16 cellular contexts compared by ENCODE assay signal in genomic region chr11:62433141-62433543, GRCh38. TPM values are rescaled to one million over a fixed set of nuclear protein-coding genes. Genes with fewer than 3 reads are reported as not detected.
DNase-seq lines count a peak whose midpoint lies in the region; ATAC-seq and TF ChIP-seq lines count a peak whose summit lies in the region.
"Had no signal": no experiment of that assay in that cellular context is flagged by ENCODE, and none has a peak within 500 bp of the region (broad histone marks: within the 10 kb centered on the region; RNA-seq: fewer than 3 reads in every experiment).

No MANE protein-coding gene starts in this region.

- ATAC-seq in thoracic aorta (ENCODE audit: insufficient number of reproducible peaks, low FRiP score, low read depth) (no peak), GM18907 (IDR thresholded peaks at IDR 0.05; ENCODE audit: unreplicated experiment) (no peak)
- ATAC-seq: activated naive CD8-positive, alpha-beta T cell treated with anti-CD3 and anti-CD28 coated beads, Interleukin-2, amount 50 U/mL, for 24 hours; activated T-cell treated with anti-CD3 and anti-CD28 coated beads, Interleukin-2, amount 50 U/mL, for 4 hours; naive thymus-derived CD4-positive, alpha-beta T cell had no signal

- H3K9ac ChIP-seq in mesenchymal stem cell (ENCODE audit: low read length) (no peak overlapping the region), endodermal cell (ENCODE audit: extremely low read depth, low read length, poor library complexity, severe bottlenecking) (no peak overlapping the region)

- BruUV-seq in A673 (replicated peaks; lab: Mats Ljungman, UMichigan), result no TSS peak

- intact Hi-C loops in A673 (cut with micrococcal nuclease; ENCODE audit: unreplicated experiment), result no loop called here

- H3K27ac ChIP-seq in mesenchymal stem cell (ENCODE audit: low read length, poor library complexity, severe bottlenecking) (peak overlapping the region; percentile 93), thoracic aorta (peak overlapping the region; percentile 54 to 72), A673 (ENCODE audit: low read depth, low read length, poor library complexity, severe bottlenecking) (no peak overlapping the region), endodermal cell (ENCODE audit: low read depth, low read length) (no peak overlapping the region)
- H3K27ac ChIP-seq: colonic mucosa had no signal

- POLR2A ChIA-PET in A673 (lab: Charles Lee; ENCODE audit: low non-redundant PET), result no interaction called here

- H4K8ac ChIP-seq in mesenchymal stem cell (ENCODE audit: low read length), result no peak overlapping the region

- DNase-seq in NCI-H1694 treated with DMSO at 0.1 percent for 48 hours (lab: John Stamatoyannopoulos, UW), result peak; percentile 26
- DNase-seq in NCI-H1694 (lab: John Stamatoyannopoulos, UW), result no peak
- peak; percentile 28 for DNase-seq in astrocyte of the hippocampus (ENCODE audit: low read depth, low spot score)
- DNase-seq in mesenchymal stem cell, result no peak
- no peak for DNase-seq in thoracic aorta (ENCODE audit: low spot score)
- no peak for DNase-seq in A673 (ENCODE audit: low spot score)
- no peak for DNase-seq in endodermal cell
- DNase-seq: 8988T; activated CD4-positive, alpha-beta T cell treated with anti-CD3 and anti-CD28 coated beads for 1 hour; activated naive CD8-positive, alpha-beta T cell treated with anti-CD3 and anti-CD28 coated beads, Interleukin-2, amount 50 U/mL, for 24 hours; activated T-cell treated with anti-CD3 and anti-CD28 coated beads, Interleukin-2, amount 50 U/mL, for 4 hours; colonic mucosa; naive thymus-derived CD4-positive, alpha-beta T cell; NCI-H146 had no signal

- H3K27me3 ChIP-seq in mesenchymal stem cell (ENCODE audit: control insufficient read depth in 1 of 2, insufficient read depth in 1 of 2, low read length in 2 of 2), result no peaks in the 10 kb centered on the region
- no peaks in the 10 kb centered on the region for H3K27me3 ChIP-seq in thoracic aorta (replicated peaks; ENCODE audit: insufficient read depth)
- no peaks in the 10 kb centered on the region for H3K27me3 ChIP-seq in A673 (replicated peaks; ENCODE audit: insufficient read depth, low read depth, low read length, poor library complexity)
- H3K27me3 ChIP-seq in endodermal cell (ENCODE audit: control insufficient read depth, insufficient read depth, low read length, poor library complexity, severe bottlenecking), result no peaks in the 10 kb centered on the region
- H3K27me3 ChIP-seq: colonic mucosa had no signal

- WGBS in mesenchymal stem cell, result 64% methylated on average over 4 of the region's 7 CpGs
- 79 to 89% methylated on average over 5 to 7 of the region's 7 CpGs for WGBS in endodermal cell (ENCODE audit: insufficient coverage in 1 of 2, insufficient read length in 1 of 2), 2 experiments

- H3K36me3 ChIP-seq in mesenchymal stem cell (ENCODE audit: control insufficient read depth in 1 of 2, insufficient read depth in 2 of 2, low read depth in 1 of 2, low read length in 2 of 2), result peaks cover 0 to 2% of the 10 kb centered on the region in 2 experiments
- no peaks in the 10 kb centered on the region for H3K36me3 ChIP-seq in thoracic aorta
- H3K36me3 ChIP-seq in A673 (ENCODE audit: insufficient read depth, low read length, poor library complexity, severe bottlenecking), result no peaks in the 10 kb centered on the region
- no peaks in the 10 kb centered on the region for H3K36me3 ChIP-seq in endodermal cell (ENCODE audit: control insufficient read depth, insufficient read depth, low read length)
- H3K36me3 ChIP-seq: colonic mucosa had no signal

- H2AK5ac ChIP-seq in mesenchymal stem cell (ENCODE audit: low read length, severe bottlenecking), result peak overlapping the region; percentile 86

- H3K27ac Mint-ChIP-seq in endodermal cell, result no peak overlapping the region

- H2BK5ac ChIP-seq in mesenchymal stem cell (ENCODE audit: low read depth, low read length, poor library complexity, severe bottlenecking), result peak overlapping the region; percentile 75

- H2BK12ac ChIP-seq in mesenchymal stem cell (ENCODE audit: low read length in 2 of 2), result no peak overlapping the region

- CTCF ChIA-PET in A673 (lab: Charles Lee), result interaction anchor here (0.7 kb wide), 1 partner anchor 8 kb away, joined by 5 read pairs; no protein-coding TSS in a partner anchor

- no peaks in the 10 kb centered on the region for H3K36me3 Mint-ChIP-seq in endodermal cell (ENCODE audit: low read depth)
- H3K36me3 Mint-ChIP-seq: naive thymus-derived CD4-positive, alpha-beta T cell had no signal

- peaks cover 4% of the 10 kb centered on the region for H3K79me1 ChIP-seq in mesenchymal stem cell (replicated peaks; ENCODE audit: low read length, poor library complexity, severe bottlenecking)

- no peak overlapping the region for H4K91ac ChIP-seq in mesenchymal stem cell (ENCODE audit: low read length)

- H3K18ac ChIP-seq in mesenchymal stem cell (ENCODE audit: low read depth in 1 of 2, low read length in 2 of 2), result no peak overlapping the region

- no peak overlapping the region for H2BK120ac ChIP-seq in mesenchymal stem cell (ENCODE audit: low read depth, low read length)

- peaks cover 7% of the 10 kb centered on the region for H3K9me3 Mint-ChIP-seq in endodermal cell
- H3K9me3 Mint-ChIP-seq: activated naive CD8-positive, alpha-beta T cell treated with anti-CD3 and anti-CD28 coated beads, Interleukin-2, amount 50 U/mL, for 24 hours; activated T-cell treated with anti-CD3 and anti-CD28 coated beads, Interleukin-2, amount 50 U/mL, for 4 hours; naive thymus-derived CD4-positive, alpha-beta T cell had no signal

- peaks cover 25% of the 10 kb centered on the region for H3K4me1 Mint-ChIP-seq in endodermal cell

- no peak overlapping the region for H3K4me3 Mint-ChIP-seq in endodermal cell
- H3K4me3 Mint-ChIP-seq: activated naive CD8-positive, alpha-beta T cell treated with anti-CD3 and anti-CD28 coated beads, Interleukin-2, amount 50 U/mL, for 24 hours; activated T-cell treated with anti-CD3 and anti-CD28 coated beads, Interleukin-2, amount 50 U/mL, for 4 hours had no signal

- H3K4me1 ChIP-seq in mesenchymal stem cell (ENCODE audit: control insufficient read depth, insufficient read depth, low read depth, low read length) (peaks cover 26% of the 10 kb centered on the region), thoracic aorta (ENCODE audit: control insufficient read depth in 1 of 2, low read depth in 2 of 2) (peaks cover 12 to 37% of the 10 kb centered on the region in 2 donors), A673 (ENCODE audit: insufficient read depth, low read length, poor library complexity, severe bottlenecking) (no peaks in the 10 kb centered on the region), endodermal cell (ENCODE audit: control insufficient read depth, insufficient read depth, low read length) (no peaks in the 10 kb centered on the region)

- H3K9me3 ChIP-seq in mesenchymal stem cell (ENCODE audit: control insufficient read depth, low read length) (no peaks in the 10 kb centered on the region), thoracic aorta (no peaks in the 10 kb centered on the region), A673 (ENCODE audit: low read depth, low read length, poor library complexity, severe bottlenecking) (no peaks in the 10 kb centered on the region), endodermal cell (ENCODE audit: control insufficient read depth, low read length) (no peaks in the 10 kb centered on the region)
- H3K9me3 ChIP-seq: colonic mucosa had no signal

- H3K4me3 ChIP-seq in mesenchymal stem cell (ENCODE audit: insufficient read depth in 1 of 2, low read depth in 1 of 2, low read length in 2 of 2), result no peak overlapping the region
- H3K4me3 ChIP-seq in thoracic aorta, result peak overlapping the region; percentile 46
- H3K4me3 ChIP-seq in A673 (ENCODE audit: low read depth, low read length, poor library complexity, severe bottlenecking), result no peak overlapping the region
- H3K4me3 ChIP-seq in endodermal cell (ENCODE audit: low read length), result no peak overlapping the region
- H3K4me3 ChIP-seq: colonic mucosa had no signal

- peaks cover 3% of the 10 kb centered on the region for H3K27me3 Mint-ChIP-seq in endodermal cell (ENCODE audit: insufficient read depth)
- H3K27me3 Mint-ChIP-seq: activated naive CD8-positive, alpha-beta T cell treated with anti-CD3 and anti-CD28 coated beads, Interleukin-2, amount 50 U/mL, for 24 hours; naive thymus-derived CD4-positive, alpha-beta T cell had no signal

- TF ChIP-seq CTCF in thoracic aorta (IDR thresholded peaks at IDR 0.05) (no peak), A673 (conservative IDR thresholded peaks at IDR 0.05; ENCODE audit: low read depth, low read length) (no peak), endodermal cell (conservative IDR thresholded peaks at IDR 0.05) (no peak)

- no peak overlapping the region for H3K4ac ChIP-seq in mesenchymal stem cell (ENCODE audit: low read depth in 1 of 2, low read length in 2 of 2)

- no peak overlapping the region for H2BK15ac ChIP-seq in mesenchymal stem cell (ENCODE audit: low read depth, poor library complexity, severe bottlenecking)

- H3K23ac ChIP-seq in mesenchymal stem cell (ENCODE audit: low read length in 2 of 2), result no peak overlapping the region

- no peak overlapping the region for H3K14ac ChIP-seq in mesenchymal stem cell (ENCODE audit: low read length in 2 of 2)

- no peak overlapping the region for H2AFZ ChIP-seq in mesenchymal stem cell (ENCODE audit: low read depth, low read length)

- H3K4me2 ChIP-seq in mesenchymal stem cell (ENCODE audit: low read length, poor library complexity, severe bottlenecking), result no peak overlapping the region

RNA-seq across cellular contexts. Expression of gene SCGB1A1, which starts 14.3 kb away (rescaled TPM):
- not detected for polyA plus RNA-seq in mesenchymal stem cell (2013, experiment 1 of 2)
- polyA plus RNA-seq in mesenchymal stem cell (2013, experiment 2 of 2), result not detected
- not detected for total RNA-seq in thoracic aorta
- total RNA-seq in A673 (2021), result not detected in 2 replicates
- total RNA-seq in endodermal cell, result not detected
- polyA plus RNA-seq in endodermal cell (2013, experiment 1 of 2), result not detected
- polyA plus RNA-seq in endodermal cell (2013, experiment 2 of 2), result not detected
- total RNA-seq: naive thymus-derived CD4-positive, alpha-beta T cell; skeletal muscle tissue had no signal
- polyA plus RNA-seq: naive thymus-derived CD4-positive, alpha-beta T cell had no signal

Comparison
In these comparisons a context has a peak if more than half of its experiments do, and no peak if none do; other contexts are left out.
1. DNase-seq: peak in NCI-H1694 treated with DMSO at 0.1 percent for 48 hours (single experiment) and astrocyte of the hippocampus (single experiment); none in NCI-H1694 (single experiment), mesenchymal stem cell (single experiment), thoracic aorta (single experiment), A673 (single experiment) and endodermal cell (single experiment).
2. H3K27ac ChIP-seq: peak in mesenchymal stem cell (single experiment) and thoracic aorta (2 of 2); none in A673 (single experiment) and endodermal cell (single experiment).